In the genomic region with DNA sequence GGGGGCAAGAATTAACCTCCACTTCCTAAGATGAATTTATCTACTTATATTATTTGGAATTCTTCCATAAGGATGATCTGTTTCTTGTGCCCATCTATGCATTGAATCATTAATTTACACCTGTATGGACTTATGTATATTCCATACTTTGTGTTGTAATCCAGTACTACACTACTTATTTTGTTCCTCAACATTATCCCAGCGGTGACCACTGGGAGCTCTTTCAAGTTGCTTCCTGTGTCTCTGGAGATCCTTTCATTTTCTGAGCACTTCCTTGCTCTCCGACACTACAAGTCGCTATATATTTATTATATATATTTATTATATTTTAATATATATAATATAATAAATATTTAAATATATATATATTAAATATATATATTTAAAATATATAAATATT, we compare ENCODE assay signal across 19 cellular contexts. TPM values are rescaled to one million over a fixed set of nuclear protein-coding genes. Genes with fewer than 3 reads are reported as not detected.
DNase-seq lines count a peak whose midpoint lies in the region; TF ChIP-seq lines count a peak whose summit lies in the region.
"Had no signal": no experiment of that assay in that cellular context is flagged by ENCODE, and none has a peak within 500 bp of the region (broad histone marks: within the 10 kb centered on the region; RNA-seq: fewer than 3 reads in every experiment).

No MANE protein-coding gene starts in this region.

- H3K27me3 Mint-ChIP-seq in glutamatergic neuron (ENCODE audit: unreplicated experiment) = peaks cover 13% of the 10 kb centered on the region
- peaks cover 19% of the 10 kb centered on the region for H3K27me3 Mint-ChIP-seq in activated CD4-positive, alpha-beta memory T cell treated with anti-CD3 and anti-CD28 coated beads, Interleukin-2, amount 10 ng/mL, durations not matched to agents 7 days and 5 days
- H3K27me3 Mint-ChIP-seq in CD8-positive, alpha-beta memory T cell = peaks cover 12 to 37% of the 10 kb centered on the region in 2 donors

- no peak overlapping the region for H2BK5ac ChIP-seq in mesenchymal stem cell (ENCODE audit: low read depth, low read length, poor library complexity, severe bottlenecking)

- no peak overlapping the region for H3K4ac ChIP-seq in mesenchymal stem cell (ENCODE audit: low read depth in 1 of 2, low read length in 2 of 2)

- H3K14ac ChIP-seq in mesenchymal stem cell (ENCODE audit: low read length in 2 of 2) = no peak overlapping the region

- in situ Hi-C loops in astrocyte of the spinal cord (cut with HindIII; ENCODE audit: low sequenced_read_pairs) = no loop called here

- H3K27me3 ChIP-seq in mesenchymal stem cell (ENCODE audit: control insufficient read depth in 1 of 2, insufficient read depth in 1 of 2, low read length in 2 of 2) = peaks cover 12 to 22% of the 10 kb centered on the region in 2 experiments
- H3K27me3 ChIP-seq in CD8-positive, alpha-beta memory T cell (ENCODE audit: insufficient read depth, low read length, poor library complexity, severe bottlenecking) = no peaks in the 10 kb centered on the region

- H3K4me1 ChIP-seq in mesenchymal stem cell (ENCODE audit: control insufficient read depth, insufficient read depth, low read depth, low read length) = peaks cover 3% of the 10 kb centered on the region
- no peaks in the 10 kb centered on the region for H3K4me1 ChIP-seq in CD8-positive, alpha-beta memory T cell (ENCODE audit: insufficient read depth, low read length)
- H3K4me1 ChIP-seq: gastroesophageal sphincter had no signal

- POLR2A ChIA-PET in activated CD4-positive, alpha-beta memory T cell treated with anti-CD3 and anti-CD28 coated beads, Interleukin-2, amount 10 ng/mL, durations not matched to agents 7 days and 5 days (lab: Charles Lee) = interaction anchor here (1.1 kb wide), 1 partner anchor 8 kb away, joined by 4 read pairs; no protein-coding TSS in a partner anchor
- POLR2A ChIA-PET in CD8-positive, alpha-beta memory T cell (lab: Charles Lee) = interaction anchor here (0.6 kb wide), 1 partner anchor 166 kb away, joined by 3 read pairs; no protein-coding TSS in a partner anchor

- no peak overlapping the region for H3K27ac ChIP-seq in mesenchymal stem cell (ENCODE audit: low read length, poor library complexity, severe bottlenecking)
- H3K27ac ChIP-seq in CD8-positive, alpha-beta memory T cell (ENCODE audit: low read depth, low read length) = no peak overlapping the region
- H3K27ac ChIP-seq: 22Rv1, gastroesophageal sphincter, tibial nerve, VCaP had no signal

- no peaks in the 10 kb centered on the region for H3K36me3 Mint-ChIP-seq in glutamatergic neuron (ENCODE audit: unreplicated experiment)
- H3K36me3 Mint-ChIP-seq in activated CD4-positive, alpha-beta memory T cell treated with anti-CD3 and anti-CD28 coated beads, Interleukin-2, amount 10 ng/mL, durations not matched to agents 7 days and 5 days (ENCODE audit: low read depth) = no peaks in the 10 kb centered on the region
- H3K36me3 Mint-ChIP-seq in CD8-positive, alpha-beta memory T cell = no peaks in the 10 kb centered on the region

- TF ChIP-seq CTCF in astrocyte of the spinal cord (IDR thresholded peaks at IDR 0.05; ENCODE audit: low read depth, low read length) = peak; percentile 17
- TF ChIP-seq CTCF in glutamatergic neuron (IDR thresholded peaks at IDR 0.05; ENCODE audit: partially characterized antibody, unreplicated experiment) = no peak

- H3K9ac ChIP-seq in mesenchymal stem cell (ENCODE audit: low read length) = no peak overlapping the region

- peak; percentile 42 for DNase-seq in DMS 273 (lab: John Stamatoyannopoulos, UW; ENCODE audit: unreplicated experiment)
- no peak for DNase-seq in DMS 273 treated with DMSO at 0.1 percent for 48 hours (lab: John Stamatoyannopoulos, UW)
- peak; percentile 10 for DNase-seq in HT1080 (ENCODE audit: low read depth)
- DNase-seq in astrocyte of the spinal cord (ENCODE audit: low read depth, low spot score) = no peak
- DNase-seq in mesenchymal stem cell = peak; percentile 28
- DNase-seq in glutamatergic neuron = no peak
- no peak for DNase-seq in activated CD4-positive, alpha-beta memory T cell treated with anti-CD3 and anti-CD28 coated beads, Interleukin-2, amount 10 ng/mL, durations not matched to agents 7 days and 5 days
- DNase-seq in CD8-positive, alpha-beta memory T cell = no peak
- DNase-seq: activated gamma-delta T cell; COR-L47; effector CD4-positive, alpha-beta T cell; H7; KG1; NCI-H2029; stimulated activated CD4-positive, alpha-beta T cell treated with anti-CD3 and anti-CD28 coated beads, Interleukin-4, amount 100 ng/mL, for 24 hours had no signal

- no peak overlapping the region for H2BK120ac ChIP-seq in mesenchymal stem cell (ENCODE audit: low read depth, low read length)

- no peak overlapping the region for H2AFZ ChIP-seq in mesenchymal stem cell (ENCODE audit: low read depth, low read length)

- H2AK5ac ChIP-seq in mesenchymal stem cell (ENCODE audit: low read length, severe bottlenecking) = no peak overlapping the region

- H3K9me3 Mint-ChIP-seq in glutamatergic neuron (ENCODE audit: unreplicated experiment) = peaks cover 15% of the 10 kb centered on the region
- no peaks in the 10 kb centered on the region for H3K9me3 Mint-ChIP-seq in activated CD4-positive, alpha-beta memory T cell treated with anti-CD3 and anti-CD28 coated beads, Interleukin-2, amount 10 ng/mL, durations not matched to agents 7 days and 5 days
- H3K9me3 Mint-ChIP-seq in CD8-positive, alpha-beta memory T cell = no peaks in the 10 kb centered on the region

- no peaks in the 10 kb centered on the region for H3K9me3 ChIP-seq in mesenchymal stem cell (ENCODE audit: control insufficient read depth, low read length)
- no peaks in the 10 kb centered on the region for H3K9me3 ChIP-seq in CD8-positive, alpha-beta memory T cell (ENCODE audit: low read length)
- H3K9me3 ChIP-seq: gastroesophageal sphincter, tibial nerve had no signal

- H3K4me3 Mint-ChIP-seq in glutamatergic neuron (ENCODE audit: unreplicated experiment) = no peak overlapping the region
- H3K4me3 Mint-ChIP-seq in activated CD4-positive, alpha-beta memory T cell treated with anti-CD3 and anti-CD28 coated beads, Interleukin-2, amount 10 ng/mL, durations not matched to agents 7 days and 5 days = no peak overlapping the region
- H3K4me3 Mint-ChIP-seq in CD8-positive, alpha-beta memory T cell = no peak overlapping the region

- H3K18ac ChIP-seq in mesenchymal stem cell (ENCODE audit: low read depth in 1 of 2, low read length in 2 of 2) = no peak overlapping the region

- H3K23ac ChIP-seq in mesenchymal stem cell (ENCODE audit: low read length in 2 of 2) = no peak overlapping the region

- H3K27ac Mint-ChIP-seq in glutamatergic neuron (ENCODE audit: unreplicated experiment) = no peak overlapping the region
- no peak overlapping the region for H3K27ac Mint-ChIP-seq in activated CD4-positive, alpha-beta memory T cell treated with anti-CD3 and anti-CD28 coated beads, Interleukin-2, amount 10 ng/mL, durations not matched to agents 7 days and 5 days
- no peak overlapping the region for H3K27ac Mint-ChIP-seq in CD8-positive, alpha-beta memory T cell

- H3K4me3 ChIP-seq in astrocyte of the spinal cord (ENCODE audit: low read depth, low read length) (no peak overlapping the region), mesenchymal stem cell (ENCODE audit: insufficient read depth in 1 of 2, low read depth in 1 of 2, low read length in 2 of 2) (no peak overlapping the region)
- H3K4me3 ChIP-seq in CD8-positive, alpha-beta memory T cell (ENCODE audit: low read length) = no peak overlapping the region
- H3K4me3 ChIP-seq: gastroesophageal sphincter, tibial nerve had no signal

- no peaks in the 10 kb centered on the region for H3K79me1 ChIP-seq in mesenchymal stem cell (replicated peaks; ENCODE audit: low read length, poor library complexity, severe bottlenecking)

- no peaks in the 10 kb centered on the region for H3K36me3 ChIP-seq in mesenchymal stem cell (ENCODE audit: control insufficient read depth in 1 of 2, insufficient read depth in 2 of 2, low read depth in 1 of 2, low read length in 2 of 2)
- no peaks in the 10 kb centered on the region for H3K36me3 ChIP-seq in CD8-positive, alpha-beta memory T cell (ENCODE audit: insufficient read depth, low read length)
- H3K36me3 ChIP-seq: gastroesophageal sphincter, tibial nerve had no signal

- H2BK12ac ChIP-seq in mesenchymal stem cell (ENCODE audit: low read length in 2 of 2) = no peak overlapping the region

- H2BK15ac ChIP-seq in mesenchymal stem cell (ENCODE audit: low read depth, poor library complexity, severe bottlenecking) = no peak overlapping the region

- peaks cover 45% of the 10 kb centered on the region for H3K4me1 Mint-ChIP-seq in glutamatergic neuron (ENCODE audit: low read depth, unreplicated experiment)
- H3K4me1 Mint-ChIP-seq in activated CD4-positive, alpha-beta memory T cell treated with anti-CD3 and anti-CD28 coated beads, Interleukin-2, amount 10 ng/mL, durations not matched to agents 7 days and 5 days = peaks cover 6% of the 10 kb centered on the region
- peaks cover 2 to 6% (median 6%) of the 10 kb centered on the region in 3 donors for H3K4me1 Mint-ChIP-seq in CD8-positive, alpha-beta memory T cell

- 100% methylated on average over 1 of the region's 3 CpGs for WGBS in mesenchymal stem cell

- H4K8ac ChIP-seq in mesenchymal stem cell (ENCODE audit: low read length) = no peak overlapping the region

- no peak overlapping the region for H4K91ac ChIP-seq in mesenchymal stem cell (ENCODE audit: low read length)

- CTCF ChIA-PET in activated CD4-positive, alpha-beta memory T cell treated with anti-CD3 and anti-CD28 coated beads, Interleukin-2, amount 10 ng/mL, durations not matched to agents 7 days and 5 days (lab: Charles Lee) = interaction anchor here (0.9 kb wide), 1 partner anchor 115 kb away, joined by 3 read pairs; no protein-coding TSS in a partner anchor
- CTCF ChIA-PET in CD8-positive, alpha-beta memory T cell (lab: Charles Lee) = no interaction called here

- no peak overlapping the region for H3K4me2 ChIP-seq in mesenchymal stem cell (ENCODE audit: low read length, poor library complexity, severe bottlenecking)

RNA-seq across cellular contexts. Expression of a gene that starts 54.9 kb away (rescaled TPM):
- total RNA-seq in HT1080 (2014; rRNA removed; shearing (Covaris generic)) = 2.7 and 3.3 TPM in 2 replicates
- polyA plus RNA-seq in HT1080 (2015; cell fraction: cytosol; rRNA removed) = 1.4 and 1.5 TPM in 2 replicates
- polyA plus RNA-seq in HT1080 (2015; cell fraction: nucleus; rRNA removed) = 5.8 and 6.2 TPM in 2 replicates
- polyA plus RNA-seq in mesenchymal stem cell (2013, experiment 1 of 2) = 1.7 TPM
- 1.4 TPM for polyA plus RNA-seq in mesenchymal stem cell (2013, experiment 2 of 2)
- 47.6 TPM for total RNA-seq in glutamatergic neuron (ENCODE audit: unreplicated experiment)
- total RNA-seq in activated CD4-positive, alpha-beta memory T cell treated with anti-CD3 and anti-CD28 coated beads, Interleukin-2, amount 10 ng/mL, durations not matched to agents 7 days and 5 days = under 1 TPM; 0.33 to 0.58 TPM
- 1 to 10 TPM in 1 of 2 experiments, under 1 TPM in 1; 0.66 to 1.1 TPM for total RNA-seq in CD8-positive, alpha-beta memory T cell
- polyA plus RNA-seq in CD8-positive, alpha-beta memory T cell = 0.83 TPM

Comparison
In these comparisons a context has a peak if more than half of its experiments do, and no peak if none do; other contexts are left out.
1. DNase-seq: peak in DMS 273 (single experiment), HT1080 (single experiment) and mesenchymal stem cell (single experiment); none in DMS 273 treated with DMSO at 0.1 percent for 48 hours (single experiment), astrocyte of the spinal cord (single experiment), glutamatergic neuron (single experiment), activated CD4-positive, alpha-beta memory T cell treated with anti-CD3 and anti-CD28 coated beads, Interleukin-2, amount 10 ng/mL, durations not matched to agents 7 days and 5 days (single experiment) and CD8-positive, alpha-beta memory T cell (0 of 5).
2. RNA of a gene that starts 54.9 kb away (total RNA-seq): 47.6 TPM in glutamatergic neuron (single experiment); 2.7 to 3.3 TPM in HT1080, 0.66 to 1.1 TPM in CD8-positive, alpha-beta memory T cell and 0.33 to 0.58 TPM in activated CD4-positive, alpha-beta memory T cell treated with anti-CD3 and anti-CD28 coated beads, Interleukin-2, amount 10 ng/mL, durations not matched to agents 7 days and 5 days; every median in the first group is over 10 times any median in the second.